In the genomic region with DNA sequence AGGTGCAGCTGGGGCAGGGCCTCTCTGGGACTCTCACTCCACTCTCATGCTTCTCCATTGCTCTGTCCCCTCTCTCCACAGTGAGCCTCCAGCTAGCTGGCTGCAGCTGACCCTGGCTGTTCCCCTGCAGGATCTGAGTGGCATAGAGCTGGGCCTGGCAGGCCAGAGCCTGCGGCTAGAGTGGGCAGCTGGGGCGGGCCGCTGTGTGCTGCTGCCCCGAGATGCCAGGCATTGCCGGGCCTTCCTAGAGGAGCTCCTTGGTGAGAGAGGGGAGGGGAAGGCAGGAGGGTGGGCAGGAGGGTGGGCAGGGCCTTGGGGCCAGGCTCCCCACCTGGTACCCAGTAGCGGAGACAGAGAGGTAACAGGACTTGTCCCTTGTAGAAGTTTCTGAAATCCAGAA, we compare ENCODE assay signal across 20 cellular contexts. TPM values are rescaled to one million over a fixed set of nuclear protein-coding genes. Genes with fewer than 3 reads are reported as not detected.
"Had no signal": no experiment of that assay in that cellular context is flagged by ENCODE, and none has a peak within 500 bp of the region (broad histone marks: within the 10 kb centered on the region; RNA-seq: fewer than 3 reads in every experiment).

No MANE protein-coding gene starts in this region.

- H3K27ac ChIP-seq: HL-60 had no signal

- H3K9me3 ChIP-seq: SK-N-SH had no signal

- FAIRE-seq: HTR-8/SVneo, RCC 7860 had no signal

- H3K9ac ChIP-seq: SK-N-SH had no signal

- DNase-seq: KBM-7, NCI-H1092, NCI-H1105 treated with DMSO at 0.1 percent for 48 hours, NCI-H1417 treated with DMSO at 0.1 percent for 48 hours, NCI-H146, NCI-H1694 treated with DMSO at 0.1 percent for 48 hours, NCI-H1930, NCI-H2081, NCI-H2171, NCI-H226, NCI-H446 treated with DMSO at 0.1 percent for 48 hours, NCI-H526 treated with DMSO at 0.1 percent for 48 hours, NCI-H748 treated with DMSO at 0.1 percent for 48 hours, SHP77, SK-N-SH, SW 1271 had no signal

RNA-seq across cellular contexts. Expression of gene INHA, which starts 41.6 kb away (rescaled TPM):
- total RNA-seq: LHCN-M2 had no signal
